20 cellular contexts compared by ENCODE assay signal in genomic region chr6:56959938-56960337, GRCh38. TPM values are rescaled to one million over a fixed set of nuclear protein-coding genes. Genes with fewer than 3 reads are reported as not detected.
DNase-seq lines count a peak whose midpoint lies in the region; ATAC-seq, FAIRE-seq and TF ChIP-seq lines count a peak whose summit lies in the region.
"Had no signal": no experiment of that assay in that cellular context is flagged by ENCODE, and none has a peak within 500 bp of the region (broad histone marks: within the 10 kb centered on the region; RNA-seq: fewer than 3 reads in every experiment).

No MANE protein-coding gene starts in this region.

- no CpG with 5 or more reads among the region's 4 CpGs for WGBS in IMR-90 (ENCODE audit: extremely low coverage in 2 of 2, insufficient read length in 1 of 2), 2 experiments
- WGBS in K562 (ENCODE audit: insufficient coverage, low coverage, missing lambda C conversion rate) = 38% methylated on average over 4 of the region's 4 CpGs

- H4K91ac ChIP-seq in IMR-90 (ENCODE audit: insufficient read depth, low read depth, low read length) = no peak overlapping the region

- H3K4me1 Mint-ChIP-seq in activated naive CD4-positive, alpha-beta T cell treated with anti-CD3 and anti-CD28 coated beads for 36 hours (ENCODE audit: low read depth) = peaks cover 4% of the 10 kb centered on the region

- H3K4me3 ChIP-seq in AG10803 (ENCODE audit: low read length) = no peak overlapping the region
- H3K4me3 ChIP-seq in IMR-90 (ENCODE audit: insufficient read depth, low read depth, low read length) = no peak overlapping the region
- no peak overlapping the region for H3K4me3 ChIP-seq in K562
- H3K4me3 ChIP-seq: ascending aorta, esophagus squamous epithelium, prostate gland had no signal

- peaks cover 10 to 40% of the 10 kb centered on the region in 2 experiments; a peak in 3 of 4 replicates for H3K79me1 ChIP-seq in IMR-90 (ENCODE audit: low read depth in 1 of 2, low read length in 2 of 2)

- H3K36me3 Mint-ChIP-seq in activated naive CD4-positive, alpha-beta T cell treated with anti-CD3 and anti-CD28 coated beads for 36 hours (ENCODE audit: low read depth) = no peaks in the 10 kb centered on the region
- H3K36me3 Mint-ChIP-seq: activated CD8-positive, alpha-beta memory T cell treated with anti-CD3 and anti-CD28 coated beads, Interleukin-2, amount 10 ng/mL, durations not matched to agents 7 days and 5 days; natural killer cell had no signal

- in situ Hi-C loops in IMR-90 (cut with MboI; ENCODE audit: low sequenced_read_pairs) (no loop called here), K562 (cut with MboI) (no loop called here)

- no peaks in the 10 kb centered on the region for H3K9me3 Mint-ChIP-seq in activated naive CD4-positive, alpha-beta T cell treated with anti-CD3 and anti-CD28 coated beads for 36 hours
- H3K9me3 Mint-ChIP-seq: natural killer cell; T-helper 2 cell treated with Interferon-gamma antibody and Interleukin-4, amounts not matched to agents 5 μg/mL and 100 μg/mL, for 36 hours had no signal

- CTCF ChIA-PET in IMR-90 (lab: Yijun Ruan, JAX) = interaction anchor here (2.0 kb wide), 1 partner anchor 56 kb away, joined by 6 read pairs; no protein-coding TSS in a partner anchor
- CTCF ChIA-PET in K562 (lab: Yijun Ruan, JAX; ENCODE audit: low intra/inter-chr PET ratio) = no interaction called here
- CTCF ChIA-PET in activated naive CD4-positive, alpha-beta T cell treated with anti-CD3 and anti-CD28 coated beads for 36 hours (lab: Charles Lee) = interaction anchor here (0.6 to 2.6 kb wide), 5 partner anchors 21 to 173 kb away, joined by 3 to 9 read pairs (median 6); no protein-coding TSS in a partner anchor

- H2BK120ac ChIP-seq in IMR-90 (ENCODE audit: low read depth, low read length) = peak overlapping the region; percentile 59; the same call in 1 of the 2 replicates

- H3K23ac ChIP-seq in IMR-90 (ENCODE audit: low read depth, low read length) = no peak overlapping the region

- no peaks in the 10 kb centered on the region for H3K27me3 ChIP-seq in IMR-90 (ENCODE audit: control insufficient read depth, insufficient read depth, low read length)
- H3K27me3 ChIP-seq in K562 (ENCODE audit: control insufficient read depth in 2 of 2, insufficient read depth in 2 of 2, low read length in 2 of 2) = no peaks in the 10 kb centered on the region
- H3K27me3 ChIP-seq: ascending aorta, BE2C had no signal

- no peak overlapping the region for H3K4ac ChIP-seq in IMR-90 (ENCODE audit: low read depth, low read length)

- no TSS peak for BruUV-seq in IMR-90 (replicated peaks; lab: Mats Ljungman, UMichigan)
- BruUV-seq in K562 (replicated peaks; lab: Mats Ljungman, UMichigan) = no TSS peak

- no peak overlapping the region for H3K56ac ChIP-seq in IMR-90 (ENCODE audit: extremely low read depth, insufficient read depth, low read length)

- no peak for ATAC-seq in IMR-90 (ENCODE audit: low read depth)
- no peak for ATAC-seq in K562
- no peak for ATAC-seq in HG03378 (IDR thresholded peaks at IDR 0.05; ENCODE audit: unreplicated experiment)
- ATAC-seq: activated CD8-positive, alpha-beta memory T cell treated with anti-CD3 and anti-CD28 coated beads, Interleukin-2, amount 10 ng/mL, durations not matched to agents 7 days and 5 days; natural killer cell had no signal

- H3K9me3 ChIP-seq in IMR-90 (ENCODE audit: control insufficient read depth, insufficient read depth, low read length) (no peaks in the 10 kb centered on the region), K562 (replicated peaks; ENCODE audit: control insufficient read depth, insufficient read depth, low read depth, low read length) (no peaks in the 10 kb centered on the region)
- H3K9me3 ChIP-seq: ascending aorta, BE2C, esophagus squamous epithelium, prostate gland had no signal

- H3K9me1 ChIP-seq in IMR-90 (ENCODE audit: insufficient read depth, low read length) = no peaks in the 10 kb centered on the region
- no peaks in the 10 kb centered on the region for H3K9me1 ChIP-seq in K562 (ENCODE audit: control insufficient read depth, insufficient read depth, low read length)

- TF ChIP-seq POLR2A in IMR-90 (IDR thresholded peaks at IDR 0.05; ENCODE audit: low read depth, low read length) = no peak
- TF ChIP-seq POLR2A in K562 (conservative IDR thresholded peaks at IDR 0.05) = no peak

- H2BK15ac ChIP-seq in IMR-90 (ENCODE audit: low read depth, low read length) = no peak overlapping the region

- H3K36me3 ChIP-seq in IMR-90 (ENCODE audit: control insufficient read depth, insufficient read depth, low read length) (no peaks in the 10 kb centered on the region), K562 (ENCODE audit: control insufficient read depth, insufficient read depth, low read length) (no peaks in the 10 kb centered on the region)
- H3K36me3 ChIP-seq: ascending aorta, BE2C, esophagus squamous epithelium, prostate gland had no signal

- 0 out of 2 replicates have a peak overlapping the region, but pooled peaks have one; percentile 42 for H2BK20ac ChIP-seq in IMR-90 (ENCODE audit: low read depth, low read length)

- dilution Hi-C loops in IMR-90 (cut with HindIII; ENCODE audit: low sequenced_read_pairs, unreplicated experiment) = no loop called here

- intact Hi-C loops in IMR-90 (cut with micrococcal nuclease) (loop anchor here (5.0 to 10.0 kb wide), 2 partner anchors 212 to 315 kb away; partner anchors contain the start of genes BAG2 and DST), K562 (cut with micrococcal nuclease) (loop anchor here (5.0 kb wide), 1 partner anchor 127 kb away; no protein-coding TSS in a partner anchor)
- intact Hi-C loops in activated naive CD4-positive, alpha-beta T cell treated with anti-CD3 and anti-CD28 coated beads for 36 hours (cut with micrococcal nuclease) = loop anchor here (10.0 kb wide), 1 partner anchor 355 kb away; no protein-coding TSS in a partner anchor

- peak overlapping the region; percentile 40; the same call in 1 of the 2 replicates for H3K18ac ChIP-seq in IMR-90 (ENCODE audit: low read depth, low read length)

- no peak overlapping the region for H4K8ac ChIP-seq in IMR-90 (ENCODE audit: low read depth in 2 of 2, low read length in 2 of 2)

- no peak overlapping the region for H2AFZ ChIP-seq in IMR-90 (replicated peaks; ENCODE audit: low read length, poor library complexity)
- no peak overlapping the region for H2AFZ ChIP-seq in K562 (ENCODE audit: low read depth, low read length)

- H4K5ac ChIP-seq in IMR-90 (ENCODE audit: low read depth, low read length) = no peak overlapping the region

- peaks cover 32% of the 10 kb centered on the region for H3K27me3 Mint-ChIP-seq in activated naive CD4-positive, alpha-beta T cell treated with anti-CD3 and anti-CD28 coated beads for 36 hours (ENCODE audit: low read depth)

- DNase-seq in AG10803 (ENCODE audit: low read depth) (peak; percentile 60), IMR-90 (peak; percentile 77), K562 (ENCODE audit: extremely low read depth in 1 of 4, low spot score in 3 of 4) (no peak), iris pigment epithelial cell (ENCODE audit: low read depth) (peak; percentile 74), medulla oblongata (ENCODE audit: extremely low spot score) (no peak)
- DNase-seq in activated naive CD4-positive, alpha-beta T cell treated with anti-CD3 and anti-CD28 coated beads for 36 hours = no peak
- no peak for DNase-seq in stimulated activated CD4-positive, alpha-beta T cell treated with anti-CD3 and anti-CD28 coated beads, Interleukin-12 subunit alpha, Interleukin-12 subunit beta, amount 100 ng/mL, for 4 hours
- DNase-seq: activated CD4-positive, CD25-positive, alpha-beta regulatory T cell treated with anti-CD3 and anti-CD28 coated beads, Interleukin-2, amount 50 U/mL, for 72 hours; activated CD8-positive, alpha-beta memory T cell treated with anti-CD3 and anti-CD28 coated beads, Interleukin-2, amount 10 ng/mL, durations not matched to agents 7 days and 5 days; activated effector memory CD4-positive, alpha-beta T cell treated with anti-CD3 and anti-CD28 coated beads, Interleukin-2, amount 50 U/mL, for 16 hours; BE2C; DMS 273 treated with DMSO at 0.1 percent for 48 hours; esophagus squamous epithelium; natural killer cell; NCI-H82; stimulated activated CD4-positive, alpha-beta T cell treated with anti-CD3 and anti-CD28 coated beads, Interleukin-15, amount 100 ng/mL, for 24 hours had no signal

- H3K4me2 ChIP-seq in IMR-90 (ENCODE audit: low read depth, low read length) = peak overlapping the region; percentile 69; the same call in 1 of the 2 replicates
- H3K4me2 ChIP-seq in K562 (ENCODE audit: insufficient read depth, low read length) = no peak overlapping the region

- TF ChIP-seq RAD21 in IMR-90 (IDR thresholded peaks at IDR 0.05; ENCODE audit: low read length) (no peak), K562 (CRISPR knock-in tag; conservative IDR thresholded peaks at IDR 0.05 in 1 of 2, IDR thresholded peaks at IDR 0.05 in 1 of 2) (no peak)

- H3K27ac ChIP-seq in IMR-90 (ENCODE audit: insufficient read depth, low read length) (no peak overlapping the region), K562 (ENCODE audit: extremely low read depth, low read depth, low read length) (no peak overlapping the region)
- H3K27ac ChIP-seq: ascending aorta, esophagus squamous epithelium, prostate gland had no signal

- POLR2A ChIA-PET in IMR-90 (lab: Charles Lee; ENCODE audit: unreplicated experiment) (no interaction called here), K562 (lab: Yijun Ruan, JAX) (no interaction called here)

- no peak overlapping the region for H3K14ac ChIP-seq in IMR-90 (replicated peaks; ENCODE audit: low read depth, low read length)

- no peaks in the 10 kb centered on the region for H4K20me1 ChIP-seq in IMR-90 (ENCODE audit: insufficient read depth, low read length)
- H4K20me1 ChIP-seq in K562 (replicated peaks; ENCODE audit: control insufficient read depth, insufficient read depth, low read length) = no peaks in the 10 kb centered on the region

- H3K79me2 ChIP-seq in K562 (ENCODE audit: control insufficient read depth, insufficient read depth, low read length) = no peaks in the 10 kb centered on the region; the same call in 2 of the 3 replicates

- H2AK5ac ChIP-seq in IMR-90 (ENCODE audit: low read depth, low read length) = no peak overlapping the region

- H3K27ac Mint-ChIP-seq in activated naive CD4-positive, alpha-beta T cell treated with anti-CD3 and anti-CD28 coated beads for 36 hours = no peak overlapping the region
- H3K27ac Mint-ChIP-seq: activated CD8-positive, alpha-beta memory T cell treated with anti-CD3 and anti-CD28 coated beads, Interleukin-2, amount 10 ng/mL, durations not matched to agents 7 days and 5 days; natural killer cell; T-helper 2 cell treated with Interferon-gamma antibody and Interleukin-4, amounts not matched to agents 5 μg/mL and 100 μg/mL, for 36 hours had no signal

- no peak for FAIRE-seq in K562 (lab: Jason Lieb, UNC)

- H2BK5ac ChIP-seq in IMR-90 (ENCODE audit: low read depth, low read length, poor library complexity, severe bottlenecking) = peak overlapping the region; percentile 50

- TF ChIP-seq EP300 in K562 (IDR thresholded peaks at IDR 0.05; ENCODE audit: low read length) = no peak

- H2AK9ac ChIP-seq in IMR-90 (replicated peaks; ENCODE audit: low read depth, low read length, poor library complexity) = no peak overlapping the region

- H3K9ac ChIP-seq in IMR-90 (ENCODE audit: low read depth, low read length) (no peak overlapping the region), K562 (ENCODE audit: insufficient read depth in 1 of 2, low read depth in 2 of 2, low read length in 2 of 2) (no peak overlapping the region)

- TF ChIP-seq CTCF in AG10803 (conservative IDR thresholded peaks at IDR 0.05; ENCODE audit: low read length) (no peak), IMR-90 (conservative IDR thresholded peaks at IDR 0.05; ENCODE audit: low read depth, low read length) (no peak), K562 (IDR thresholded peaks at IDR 0.05 in 2 of 3, conservative IDR thresholded peaks at IDR 0.05 in 1 of 3; ENCODE audit: insufficient read depth in 2 of 3, low read depth in 1 of 3, low read length in 3 of 3) (no peak)

- H3K4me1 ChIP-seq in IMR-90 (ENCODE audit: control insufficient read depth, insufficient read depth, low read length) (peaks cover 8% of the 10 kb centered on the region), K562 (replicated peaks in 1 of 2; ENCODE audit: control insufficient read depth in 2 of 2, insufficient read depth in 2 of 2, low read length in 2 of 2) (peaks cover 8 to 9% of the 10 kb centered on the region in 2 experiments; a peak in 4 of 5 replicates)
- H3K4me1 ChIP-seq: BE2C, prostate gland had no signal

- H3K4me3 Mint-ChIP-seq in activated naive CD4-positive, alpha-beta T cell treated with anti-CD3 and anti-CD28 coated beads for 36 hours = no peak overlapping the region
- H3K4me3 Mint-ChIP-seq: activated CD8-positive, alpha-beta memory T cell treated with anti-CD3 and anti-CD28 coated beads, Interleukin-2, amount 10 ng/mL, durations not matched to agents 7 days and 5 days; natural killer cell; T-helper 2 cell treated with Interferon-gamma antibody and Interleukin-4, amounts not matched to agents 5 μg/mL and 100 μg/mL, for 36 hours had no signal

RNA-seq across cellular contexts. Expression of gene BEND6, which starts 5.0 kb away (rescaled TPM):
- 9.7 and 10.6 TPM in 2 replicates for total RNA-seq in IMR-90 (2012; rRNA removed)
- 4.0 and 4.1 TPM in 2 replicates for polyA plus RNA-seq in IMR-90 (2012; rRNA removed)
- polyA plus RNA-seq in IMR-90 (2012; cell fraction: cytosol; rRNA removed) = 1.1 TPM in 2 replicates
- polyA plus RNA-seq in IMR-90 (2012; cell fraction: nucleus; rRNA removed; ENCODE audit: low replicate concordance) = 0.66 and 5.0 TPM in 2 replicates
- 0.42 and 0.83 TPM in 2 replicates for total RNA-seq in K562 (2011; cell fraction: chromatin; rRNA removed; ENCODE audit: low replicate concordance)
- total RNA-seq in K562 (2011; cell fraction: nucleolus; rRNA removed) = 0.17 TPM in 1 of 2 replicates, not detected in the other
- 0.23 TPM in 1 of 2 replicates, not detected in the other for total RNA-seq in K562 (2011; cell fraction: nucleoplasm; rRNA removed)
- 0.86 TPM in 2 replicates for total RNA-seq in K562 (2014; rRNA removed)
- 1.5 and 1.7 TPM in 2 replicates for total RNA-seq in K562 (2014; rRNA removed; fragmentation: Illumina TruSeq; extraction: Trizol)
- total RNA-seq in K562 (2015; rRNA removed; fragmentation: Illumina TruSeq; extraction: Trizol) = 1.4 TPM in 2 replicates
- 0.74 and 1.1 TPM in 2 replicates for total RNA-seq in K562 (2021)
- polyA plus RNA-seq in K562 (2011; rRNA removed) = 0.34 and 0.39 TPM in 2 replicates
- polyA plus RNA-seq in K562 (2011; cell fraction: cytosol; rRNA removed) = 0.06 and 0.24 TPM in 2 replicates
- polyA plus RNA-seq in K562 (2011; cell fraction: nucleus; rRNA removed) = 0.13 and 0.18 TPM in 2 replicates
- 1.2 and 1.9 TPM in 2 replicates for polyA plus RNA-seq in K562 (2012)
- 1.2 and 2.3 TPM in 2 replicates for polyA plus RNA-seq in K562 (2014; fragmentation: Illumina TruSeq; extraction: Trizol)
- under 1 TPM; 0.37 to 0.52 TPM for polyA plus RNA-seq in K562 (2014; fragmentation: Nextera tagmentation; extraction: Ambion mirVana)
- 1.4 and 4.0 TPM in 2 replicates for polyA plus RNA-seq in K562 (2014; rRNA removed)
- 0.32 and 0.48 TPM in 2 replicates for polyA minus RNA-seq in K562 (2011; rRNA and poly(A)+ RNA removed)
- polyA minus RNA-seq in K562 (2011; cell fraction: cytosol; rRNA and poly(A)+ RNA removed) = not detected in 2 replicates
- polyA minus RNA-seq in K562 (2011; cell fraction: nucleus; rRNA and poly(A)+ RNA removed) = under 0.01 and 0.44 TPM in 2 replicates
- total RNA-seq in activated naive CD4-positive, alpha-beta T cell treated with anti-CD3 and anti-CD28 coated beads for 36 hours = not detected
- total RNA-seq: activated CD8-positive, alpha-beta memory T cell treated with anti-CD3 and anti-CD28 coated beads, Interleukin-2, amount 10 ng/mL, durations not matched to agents 7 days and 5 days; natural killer cell had no signal

Comparison
In these comparisons a context has a peak if more than half of its experiments do, and no peak if none do; other contexts are left out.
1. DNase-seq: peak in AG10803 (single experiment), IMR-90 (single experiment) and iris pigment epithelial cell (single experiment); none in K562 (0 of 4), activated naive CD4-positive, alpha-beta T cell treated with anti-CD3 and anti-CD28 coated beads for 36 hours (single experiment), medulla oblongata (single experiment) and stimulated activated CD4-positive, alpha-beta T cell treated with anti-CD3 and anti-CD28 coated beads, Interleukin-12 subunit alpha, Interleukin-12 subunit beta, amount 100 ng/mL, for 4 hours (single experiment).